24 cellular contexts compared by ENCODE assay signal in the genomic region with DNA sequence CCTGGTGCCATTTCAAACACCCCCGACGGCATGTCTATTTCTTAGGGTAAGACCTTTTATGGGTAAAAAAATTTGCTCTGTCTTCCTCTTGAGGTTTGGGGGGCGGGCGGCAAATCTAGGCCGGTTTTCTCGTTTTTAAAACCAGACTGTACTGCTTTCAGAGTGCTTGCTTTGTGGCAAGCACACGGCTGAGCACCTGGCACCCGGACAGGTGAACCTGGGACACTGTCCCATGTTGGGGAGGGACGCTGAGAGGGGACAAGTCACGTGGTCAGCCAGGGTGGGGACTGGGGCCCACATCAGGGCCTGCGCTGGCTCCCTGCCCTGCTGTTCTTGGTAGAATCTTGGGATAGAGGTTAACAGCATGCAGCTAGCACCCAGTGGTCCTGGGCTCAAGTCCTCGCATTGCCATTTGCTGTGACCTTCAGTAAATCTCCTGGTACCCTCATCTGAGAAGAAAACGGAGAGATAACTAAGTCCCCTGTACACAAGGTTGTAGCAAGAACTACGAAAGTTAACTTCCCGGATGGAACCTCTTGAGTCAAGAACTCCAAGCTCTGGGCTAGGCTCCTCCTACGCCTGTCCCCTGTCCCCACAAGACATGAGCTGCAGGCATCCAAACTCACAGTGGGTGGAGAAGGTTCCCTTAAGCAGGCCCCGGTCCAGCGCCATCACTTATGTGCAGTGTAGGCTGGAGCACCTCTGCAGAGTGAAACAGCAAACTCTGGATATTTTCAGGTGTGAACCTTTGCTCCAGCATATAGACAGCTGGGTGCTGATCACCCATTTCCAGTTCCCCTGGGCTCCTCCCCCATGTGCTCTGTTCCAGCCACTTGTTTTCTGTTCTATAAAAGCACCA. TPM values are rescaled to one million over a fixed set of nuclear protein-coding genes. Genes with fewer than 3 reads are reported as not detected.
DNase-seq lines count a peak whose midpoint lies in the region; ATAC-seq and TF ChIP-seq lines count a peak whose summit lies in the region.
"Had no signal": no experiment of that assay in that cellular context is flagged by ENCODE, and none has a peak within 500 bp of the region (broad histone marks: within the 10 kb centered on the region; RNA-seq: fewer than 3 reads in every experiment).

No MANE protein-coding gene starts in this region.

- H3K27me3 Mint-ChIP-seq in Calu3 (ENCODE audit: unreplicated experiment) (no peaks in the 10 kb centered on the region), glutamatergic neuron (ENCODE audit: unreplicated experiment) (peaks cover 2% of the 10 kb centered on the region)
- H3K27me3 Mint-ChIP-seq in activated CD4-positive, alpha-beta memory T cell treated with anti-CD3 and anti-CD28 coated beads, Interleukin-2, amount 10 ng/mL, durations not matched to agents 7 days and 5 days = no peaks in the 10 kb centered on the region
- H3K27me3 Mint-ChIP-seq: activated naive CD8-positive, alpha-beta T cell treated with anti-CD3 and anti-CD28 coated beads, Interleukin-2, amount 10 ng/mL, durations not matched to agents 7 days and 5 days; activated T-helper 17 cell treated with anti-CD3 and anti-CD28 coated beads, Interleukin-2, amount 50 U/mL, for 72 hours; brain had no signal

- intact Hi-C loops in Calu3 (cut with micrococcal nuclease; ENCODE audit: unreplicated experiment) (no loop called here), Panc1 (cut with micrococcal nuclease; ENCODE audit: unreplicated experiment) (no loop called here), prostate gland (cut with DNase I) (no loop called here)

- CTCF ChIA-PET in Calu3 (lab: Charles Lee) = interaction anchor here (0.7 to 1.8 kb wide), 4 partner anchors 14 to 409 kb away, joined by 3 to 5 read pairs (median 3); no protein-coding TSS in a partner anchor
- CTCF ChIA-PET in Panc1 (lab: Charles Lee) = interaction anchor here (0.7 kb wide), 1 partner anchor 1555 kb away, joined by 3 read pairs; no protein-coding TSS in a partner anchor
- CTCF ChIA-PET in activated CD4-positive, alpha-beta memory T cell treated with anti-CD3 and anti-CD28 coated beads, Interleukin-2, amount 10 ng/mL, durations not matched to agents 7 days and 5 days (lab: Charles Lee) = no interaction called here

- peaks cover 90% of the 10 kb centered on the region for H3K4me1 Mint-ChIP-seq in Calu3 (ENCODE audit: low read depth, unreplicated experiment)
- H3K4me1 Mint-ChIP-seq in glutamatergic neuron (ENCODE audit: low read depth, unreplicated experiment) = peaks cover 23% of the 10 kb centered on the region
- H3K4me1 Mint-ChIP-seq in activated CD4-positive, alpha-beta memory T cell treated with anti-CD3 and anti-CD28 coated beads, Interleukin-2, amount 10 ng/mL, durations not matched to agents 7 days and 5 days = no peaks in the 10 kb centered on the region
- H3K4me1 Mint-ChIP-seq: activated T-helper 17 cell treated with anti-CD3 and anti-CD28 coated beads, Interleukin-2, amount 50 U/mL, for 72 hours had no signal

- H3K4me3 ChIP-seq in Panc1 (ENCODE audit: low read depth in 2 of 2, low read length in 2 of 2) (no peak overlapping the region), prostate gland (no peak overlapping the region)
- H3K4me3 ChIP-seq: GM12878, left ventricle myocardium inferior, testis had no signal

- H3K9me3 Mint-ChIP-seq in Calu3 (ENCODE audit: low read depth, unreplicated experiment) = no peaks in the 10 kb centered on the region
- H3K9me3 Mint-ChIP-seq in glutamatergic neuron (ENCODE audit: unreplicated experiment) = no peaks in the 10 kb centered on the region
- H3K9me3 Mint-ChIP-seq in activated CD4-positive, alpha-beta memory T cell treated with anti-CD3 and anti-CD28 coated beads, Interleukin-2, amount 10 ng/mL, durations not matched to agents 7 days and 5 days = no peaks in the 10 kb centered on the region
- H3K9me3 Mint-ChIP-seq: activated naive CD8-positive, alpha-beta T cell treated with anti-CD3 and anti-CD28 coated beads, Interleukin-2, amount 10 ng/mL, durations not matched to agents 7 days and 5 days; activated T-helper 17 cell treated with anti-CD3 and anti-CD28 coated beads, Interleukin-2, amount 50 U/mL, for 72 hours; brain; CD8-positive, alpha-beta memory T cell; T-cell had no signal

- DNase-seq in Calu3 (no peak), Panc1 (ENCODE audit: low read depth, low spot score) (no peak), glutamatergic neuron (no peak), prostate gland (ENCODE audit: low spot score) (no peak), SHP77 treated with DMSO at 0.1 percent for 48 hours (lab: John Stamatoyannopoulos, UW) (no peak)
- DNase-seq in activated CD4-positive, alpha-beta memory T cell treated with anti-CD3 and anti-CD28 coated beads, Interleukin-2, amount 10 ng/mL, durations not matched to agents 7 days and 5 days = no peak
- DNase-seq: activated CD4-positive, alpha-beta T cell treated with anti-CD3 and anti-CD28 coated beads for 4 hours; activated naive CD8-positive, alpha-beta T cell treated with anti-CD3 and anti-CD28 coated beads, Interleukin-2, amount 10 ng/mL, durations not matched to agents 7 days and 5 days; CD8-positive, alpha-beta memory T cell; cortex of kidney; DMS79; KG1; left ventricle myocardium inferior; NCI-H2081 treated with DMSO at 0.1 percent for 48 hours; NCI-H510A; SHP77; T-cell; testis had no signal

- H3K27me3 ChIP-seq in Panc1 (ENCODE audit: control insufficient read depth, insufficient read depth, low read length) (no peaks in the 10 kb centered on the region), prostate gland (replicated peaks; ENCODE audit: insufficient read depth) (no peaks in the 10 kb centered on the region)
- H3K27me3 ChIP-seq: testis had no signal

- no peak overlapping the region for H3K27ac ChIP-seq in Panc1 (ENCODE audit: low read length)
- peak overlapping the region; percentile 26 to 60 for H3K27ac ChIP-seq in prostate gland
- H3K27ac ChIP-seq: left ventricle myocardium inferior, testis had no signal

- H3K4me1 ChIP-seq in Panc1 (ENCODE audit: control insufficient read depth, insufficient read depth, low read length) (no peaks in the 10 kb centered on the region), prostate gland (replicated peaks) (peaks cover 46% of the 10 kb centered on the region)
- H3K4me1 ChIP-seq: testis had no signal

- peak overlapping the region; percentile 45 for H3K4me3 Mint-ChIP-seq in Calu3 (ENCODE audit: low read depth, unreplicated experiment)
- no peak overlapping the region for H3K4me3 Mint-ChIP-seq in glutamatergic neuron (ENCODE audit: unreplicated experiment)
- no peak overlapping the region for H3K4me3 Mint-ChIP-seq in activated CD4-positive, alpha-beta memory T cell treated with anti-CD3 and anti-CD28 coated beads, Interleukin-2, amount 10 ng/mL, durations not matched to agents 7 days and 5 days
- H3K4me3 Mint-ChIP-seq: activated naive CD8-positive, alpha-beta T cell treated with anti-CD3 and anti-CD28 coated beads, Interleukin-2, amount 10 ng/mL, durations not matched to agents 7 days and 5 days; activated T-helper 17 cell treated with anti-CD3 and anti-CD28 coated beads, Interleukin-2, amount 50 U/mL, for 72 hours; brain; CD8-positive, alpha-beta memory T cell; T-cell had no signal

- H3K36me3 ChIP-seq in Panc1 (ENCODE audit: control insufficient read depth, insufficient read depth, low read length) (no peaks in the 10 kb centered on the region), prostate gland (peaks cover 0 to 4% of the 10 kb centered on the region in 2 donors)
- H3K36me3 ChIP-seq: left ventricle myocardium inferior had no signal

- H3K36me3 Mint-ChIP-seq in Calu3 (ENCODE audit: insufficient read depth, unreplicated experiment) (peaks cover 100% of the 10 kb centered on the region), glutamatergic neuron (ENCODE audit: unreplicated experiment) (no peaks in the 10 kb centered on the region)
- H3K36me3 Mint-ChIP-seq in activated CD4-positive, alpha-beta memory T cell treated with anti-CD3 and anti-CD28 coated beads, Interleukin-2, amount 10 ng/mL, durations not matched to agents 7 days and 5 days (ENCODE audit: low read depth) = no peaks in the 10 kb centered on the region
- H3K36me3 Mint-ChIP-seq: activated naive CD8-positive, alpha-beta T cell treated with anti-CD3 and anti-CD28 coated beads, Interleukin-2, amount 10 ng/mL, durations not matched to agents 7 days and 5 days; brain; CD8-positive, alpha-beta memory T cell; T-cell had no signal

- H3K9me3 ChIP-seq in Panc1 (ENCODE audit: control insufficient read depth, insufficient read depth, low read depth, low read length) (no peaks in the 10 kb centered on the region), prostate gland (no peaks in the 10 kb centered on the region)
- H3K9me3 ChIP-seq: left ventricle myocardium inferior, testis had no signal

- BruUV-seq in Calu3 (replicated peaks; lab: Mats Ljungman, UMichigan) (no TSS peak), Panc1 (replicated peaks; lab: Mats Ljungman, UMichigan) (TSS peak; percentile 34)

- 54% methylated on average over 18 of the region's 18 CpGs for WGBS in prostate gland

- ATAC-seq in Panc1 (peak; percentile 49; the same call in 1 of the 2 replicates), HG02884 (IDR thresholded peaks at IDR 0.05; ENCODE audit: unreplicated experiment) (no peak), HG03521 (IDR thresholded peaks at IDR 0.05; ENCODE audit: unreplicated experiment) (no peak)
- ATAC-seq: activated T-helper 17 cell treated with anti-CD3 and anti-CD28 coated beads, Interleukin-2, amount 50 U/mL, for 72 hours; GM12878; right cardiac atrium; T-cell had no signal

- POLR2A ChIA-PET in Panc1 (lab: Charles Lee) = no interaction called here
- POLR2A ChIA-PET in activated CD4-positive, alpha-beta memory T cell treated with anti-CD3 and anti-CD28 coated beads, Interleukin-2, amount 10 ng/mL, durations not matched to agents 7 days and 5 days (lab: Charles Lee) = interaction anchor here (1.4 kb wide), 1 partner anchor 26 kb away, joined by 3 read pairs; no protein-coding TSS in a partner anchor

- TF ChIP-seq POLR2A in prostate gland (IDR thresholded peaks at IDR 0.05) = no peak

- TF ChIP-seq CTCF in Calu3 (IDR thresholded peaks at IDR 0.05; ENCODE audit: unreplicated experiment) = no peak
- TF ChIP-seq CTCF in Panc1 (IDR thresholded peaks at IDR 0.05) = no peak
- no peak for TF ChIP-seq CTCF in glutamatergic neuron (IDR thresholded peaks at IDR 0.05; ENCODE audit: partially characterized antibody, unreplicated experiment)
- TF ChIP-seq CTCF in prostate gland (IDR thresholded peaks at IDR 0.05) = no peak

- H3K27ac Mint-ChIP-seq in Calu3 (ENCODE audit: unreplicated experiment) (peak overlapping the region; percentile 97), glutamatergic neuron (ENCODE audit: unreplicated experiment) (peak overlapping the region; percentile 19)
- no peak overlapping the region for H3K27ac Mint-ChIP-seq in activated CD4-positive, alpha-beta memory T cell treated with anti-CD3 and anti-CD28 coated beads, Interleukin-2, amount 10 ng/mL, durations not matched to agents 7 days and 5 days
- H3K27ac Mint-ChIP-seq: activated naive CD8-positive, alpha-beta T cell treated with anti-CD3 and anti-CD28 coated beads, Interleukin-2, amount 10 ng/mL, durations not matched to agents 7 days and 5 days; activated T-helper 17 cell treated with anti-CD3 and anti-CD28 coated beads, Interleukin-2, amount 50 U/mL, for 72 hours had no signal

- in situ Hi-C loops in Panc1 (cut with HindIII; ENCODE audit: low pct_unique_long_range_greater_than_20kb, low sequenced_read_pairs) = no loop called here

RNA-seq across cellular contexts. Expression of gene PMEPA1, which starts 41.7 kb away (rescaled TPM):
- total RNA-seq in Calu3 (2022) (732 and 1,302 TPM in 2 replicates), Panc1 (2021; ENCODE audit: unreplicated experiment) (89.8 TPM), glutamatergic neuron (ENCODE audit: unreplicated experiment) (14.4 TPM), prostate gland (100 to 1,000 TPM in 1 of 2 donors, 10 to 100 TPM in 1; 96.5 to 245 TPM)
- 103 TPM for polyA plus RNA-seq in Panc1 (2012; ENCODE audit: insufficient read length)
- 1 to 10 TPM in 1 of 2 experiments, under 1 TPM in 1; 0.76 to 1.3 TPM for total RNA-seq in activated CD4-positive, alpha-beta memory T cell treated with anti-CD3 and anti-CD28 coated beads, Interleukin-2, amount 10 ng/mL, durations not matched to agents 7 days and 5 days

RNA-seq across cellular contexts. Expression of gene ZBP1, which starts 47.9 kb away (rescaled TPM):
- total RNA-seq in Calu3 (2022) (2.9 and 12.5 TPM in 2 replicates), Panc1 (2021; ENCODE audit: unreplicated experiment) (not detected), glutamatergic neuron (ENCODE audit: unreplicated experiment) (not detected), prostate gland (1 to 10 TPM in 1 of 2 donors, under 1 TPM in 1; 0.14 to 8.9 TPM)
- polyA plus RNA-seq in Panc1 (2012; ENCODE audit: insufficient read length) = not detected
- 10 to 100 TPM; 51.9 to 57.7 TPM for total RNA-seq in activated CD4-positive, alpha-beta memory T cell treated with anti-CD3 and anti-CD28 coated beads, Interleukin-2, amount 10 ng/mL, durations not matched to agents 7 days and 5 days
- total RNA-seq: left ventricle myocardium inferior had no signal
